In the genomic region with DNA sequence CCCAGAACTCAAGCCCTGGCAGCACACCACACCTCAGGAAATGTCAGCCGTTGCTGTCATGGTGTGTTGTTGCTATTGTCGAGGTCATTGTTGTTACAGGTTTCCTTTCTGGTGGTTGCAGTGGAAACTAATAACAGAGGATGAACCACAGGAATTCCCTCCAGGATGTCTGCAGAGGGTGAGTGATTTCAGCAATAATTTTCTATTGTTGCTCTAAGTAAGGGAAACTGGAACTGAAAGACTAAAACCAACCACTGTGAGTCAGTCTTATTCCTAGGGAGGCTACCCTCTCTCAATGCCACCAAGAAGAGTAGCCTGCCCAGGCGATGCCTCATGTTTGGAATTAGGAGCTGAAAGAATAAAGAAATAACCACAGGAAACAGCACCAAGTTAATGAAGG, we compare ENCODE assay signal across 7 cellular contexts.
DNase-seq lines count a peak whose midpoint lies in the region; ATAC-seq and TF ChIP-seq lines count a peak whose summit lies in the region.
"Not testable (repeated sequence)": the region's sequence is repeated elsewhere in the genome, so short reads cannot be mapped to it uniquely, and the experiment has no call there.

No MANE protein-coding gene starts in this region.

- H3K4me1 ChIP-seq in heart left ventricle, result not testable (repeated sequence)

- not testable (repeated sequence) for H3K9me3 ChIP-seq in heart left ventricle

- not testable (repeated sequence) for H3K27me3 ChIP-seq in heart left ventricle

- H3K27ac ChIP-seq in heart left ventricle, result not testable (repeated sequence)

- not testable (repeated sequence) for TF ChIP-seq POLR2A in heart left ventricle (IDR thresholded peaks at IDR 0.05)

- H3K36me3 ChIP-seq in heart left ventricle, result not testable (repeated sequence)

- ATAC-seq in HG02610 (IDR thresholded peaks at IDR 0.05; ENCODE audit: unreplicated experiment), result peak; percentile 75
- ATAC-seq in heart left ventricle, result peak in 3 of 4 donors; percentile 36 to 83 (median 51)

- WGBS in heart left ventricle, 4 donors, result 54 to 60% (median 57%) methylated on average over 3 of the region's 3 CpGs

- H3K4me3 ChIP-seq in cardiac fibroblast (replicated peaks in 1 of 2; ENCODE audit: low read depth in 2 of 2, low read length in 2 of 2); heart left ventricle: not testable (repeated sequence)

- intact Hi-C loops in heart left ventricle (cut with DNase I), result not testable (repeated sequence)

- DNase-seq in EL (peak; percentile 49), NCI-H2227 (lab: John Stamatoyannopoulos, UW; ENCODE audit: unreplicated experiment) (peak; percentile 4), UCSD-AML1 (lab: John Stamatoyannopoulos, UW; ENCODE audit: unreplicated experiment) (peak; percentile 48), cardiac fibroblast (ENCODE audit: low read depth in 2 of 2) (peak; percentile 42 to 73), non-pigmented ciliary epithelial cell (ENCODE audit: low read depth) (peak; percentile 36)
- not testable (repeated sequence) for DNase-seq in heart left ventricle

- TF ChIP-seq CTCF in cardiac fibroblast (IDR thresholded peaks at IDR 0.05; ENCODE audit: low read depth, low read length); heart left ventricle (IDR thresholded peaks at IDR 0.05): not testable (repeated sequence)
